ENCODE assay signal across 19 cellular contexts in the genomic region with DNA sequence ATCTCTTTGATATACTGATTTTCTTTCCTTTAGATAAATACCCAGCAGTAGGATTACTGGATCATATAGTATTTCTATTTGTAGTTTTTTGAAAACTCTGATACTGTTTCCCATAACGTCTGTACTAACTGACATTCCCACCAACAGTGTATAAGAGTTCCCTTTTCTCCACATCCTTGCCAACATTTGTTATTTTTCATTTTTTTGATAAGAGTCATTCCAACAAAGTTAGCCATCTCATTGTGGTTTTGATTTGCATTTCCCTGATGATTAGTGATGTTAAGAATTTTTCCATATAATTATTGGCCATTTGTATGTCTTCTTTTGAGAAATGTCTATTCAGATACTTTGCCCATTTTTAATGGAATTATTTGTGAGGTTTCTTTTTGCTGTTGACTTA.
"Had no signal": no experiment of that assay in that cellular context is flagged by ENCODE, and none has a peak within 500 bp of the region (broad histone marks: within the 10 kb centered on the region; RNA-seq: fewer than 3 reads in every experiment).

No MANE protein-coding gene starts in this region.

- H3K27me3 ChIP-seq: dorsolateral prefrontal cortex, suprapubic skin had no signal

- H3K4me1 ChIP-seq: suprapubic skin had no signal

- H3K27ac ChIP-seq: dorsolateral prefrontal cortex, suprapubic skin had no signal

- H3K27me3 Mint-ChIP-seq: activated CD4-positive, alpha-beta memory T cell treated with anti-CD3 and anti-CD28 coated beads for 36 hours; activated CD4-positive, alpha-beta T cell treated with anti-CD3 and anti-CD28 coated beads for 36 hours; activated CD8-positive, alpha-beta memory T cell treated with anti-CD3 and anti-CD28 coated beads, Interleukin-2, amount 10 ng/mL, durations not matched to agents 7 days and 5 days; activated naive CD4-positive, alpha-beta T cell treated with anti-CD3 and anti-CD28 coated beads, Interleukin-2, amount 10 ng/mL, durations not matched to agents 7 days and 5 days; T-helper 17 cell had no signal

- FAIRE-seq: small intestine had no signal

- H3K27ac Mint-ChIP-seq: activated CD4-positive, alpha-beta memory T cell treated with anti-CD3 and anti-CD28 coated beads for 36 hours; activated CD4-positive, alpha-beta T cell treated with anti-CD3 and anti-CD28 coated beads for 36 hours; activated CD8-positive, alpha-beta memory T cell treated with anti-CD3 and anti-CD28 coated beads, Interleukin-2, amount 10 ng/mL, durations not matched to agents 7 days and 5 days; activated naive CD4-positive, alpha-beta T cell treated with anti-CD3 and anti-CD28 coated beads, Interleukin-2, amount 10 ng/mL, durations not matched to agents 7 days and 5 days; activated T-helper 2 cell treated with anti-CD3 and anti-CD28 coated beads, Interferon-gamma antibody, Interleukin-2, Interleukin-4, amounts not matched to agents 10 μg/mL and 5 μg/mL and 100 μg/mL, durations not matched to agents 14 hours and 24 hours and 36 hours; T-helper 17 cell had no signal

- ATAC-seq: activated CD4-positive, alpha-beta T cell treated with anti-CD3 and anti-CD28 coated beads for 36 hours; activated CD8-positive, alpha-beta memory T cell treated with anti-CD3 and anti-CD28 coated beads, Interleukin-2, amount 10 ng/mL, durations not matched to agents 7 days and 5 days; right cardiac atrium; stimulated activated naive CD8-positive, alpha-beta T cell treated with anti-CD3 and anti-CD28 coated beads, Interleukin-15, Interleukin-2, amounts not matched to agents 100 U/mL and 50 U/mL, for 24 hours; T-helper 17 cell had no signal

- H3K36me3 Mint-ChIP-seq: activated CD8-positive, alpha-beta memory T cell treated with anti-CD3 and anti-CD28 coated beads, Interleukin-2, amount 10 ng/mL, durations not matched to agents 7 days and 5 days; activated naive CD4-positive, alpha-beta T cell treated with anti-CD3 and anti-CD28 coated beads, Interleukin-2, amount 10 ng/mL, durations not matched to agents 7 days and 5 days had no signal

- H3K4me3 Mint-ChIP-seq: activated CD4-positive, alpha-beta memory T cell treated with anti-CD3 and anti-CD28 coated beads for 36 hours; activated CD4-positive, alpha-beta T cell treated with anti-CD3 and anti-CD28 coated beads for 36 hours; activated CD8-positive, alpha-beta memory T cell treated with anti-CD3 and anti-CD28 coated beads, Interleukin-2, amount 10 ng/mL, durations not matched to agents 7 days and 5 days; activated naive CD4-positive, alpha-beta T cell treated with anti-CD3 and anti-CD28 coated beads, Interleukin-2, amount 10 ng/mL, durations not matched to agents 7 days and 5 days; nephron; T-helper 17 cell had no signal

- DNase-seq: activated CD4-positive, alpha-beta memory T cell treated with anti-CD3 and anti-CD28 coated beads for 36 hours; activated CD4-positive, alpha-beta T cell treated with anti-CD3 and anti-CD28 coated beads for 36 hours; activated CD8-positive, alpha-beta memory T cell treated with anti-CD3 and anti-CD28 coated beads, Interleukin-2, amount 10 ng/mL, durations not matched to agents 7 days and 5 days; activated naive CD4-positive, alpha-beta T cell treated with anti-CD3 and anti-CD28 coated beads, Interleukin-2, amount 10 ng/mL, durations not matched to agents 7 days and 5 days; activated T-cell treated with anti-CD3 and anti-CD28 coated beads, Interleukin-2, amount 50 U/mL, for 1 hour; cerebellar nuclear complex; dorsolateral prefrontal cortex; erythroblast; foreskin melanocyte; nucleus accumbens; right cardiac atrium; small intestine; stimulated activated CD4-positive, alpha-beta T cell treated with anti-CD3 and anti-CD28 coated beads, Interleukin-4, amount 100 ng/mL, for 4 hours; stimulated activated naive CD8-positive, alpha-beta T cell treated with anti-CD3 and anti-CD28 coated beads, Interleukin-15, Interleukin-2, amounts not matched to agents 100 U/mL and 50 U/mL, for 24 hours; T-helper 17 cell; trophoblast cell had no signal

- H3K4me3 ChIP-seq: dorsolateral prefrontal cortex, suprapubic skin had no signal

- H3K4me1 Mint-ChIP-seq: activated CD4-positive, alpha-beta T cell treated with anti-CD3 and anti-CD28 coated beads for 36 hours; activated CD8-positive, alpha-beta memory T cell treated with anti-CD3 and anti-CD28 coated beads, Interleukin-2, amount 10 ng/mL, durations not matched to agents 7 days and 5 days; activated naive CD4-positive, alpha-beta T cell treated with anti-CD3 and anti-CD28 coated beads, Interleukin-2, amount 10 ng/mL, durations not matched to agents 7 days and 5 days had no signal

- H3K36me3 ChIP-seq: suprapubic skin had no signal

- H3K9me3 ChIP-seq: suprapubic skin had no signal
